In genomic region chr10:20959178-20959577, GRCh38 we compare ENCODE assay signal across 8 cellular contexts.
"Had no signal": no experiment of that assay in that cellular context is flagged by ENCODE, and none has a peak within 500 bp of the region (broad histone marks: within the 10 kb centered on the region; RNA-seq: fewer than 3 reads in every experiment).

No MANE protein-coding gene starts in this region.

- H3K4me3 Mint-ChIP-seq: IgD-negative memory B cell had no signal

- DNase-seq: IMR-90, KBM-7, KG1 had no signal

- H3K36me3 Mint-ChIP-seq: IgD-negative memory B cell had no signal

- H3K9ac ChIP-seq: KMS-11 had no signal

- H3K9me3 Mint-ChIP-seq: IgD-negative memory B cell had no signal

- H3K4me2 ChIP-seq: KMS-11 had no signal

- H3K27ac Mint-ChIP-seq: IgD-negative memory B cell had no signal

- H3K27ac ChIP-seq: HL-60, KMS-11 had no signal

- H3K4me3 ChIP-seq: K562 had no signal

- ATAC-seq: HepG2, K562 had no signal
